In the genomic region with DNA sequence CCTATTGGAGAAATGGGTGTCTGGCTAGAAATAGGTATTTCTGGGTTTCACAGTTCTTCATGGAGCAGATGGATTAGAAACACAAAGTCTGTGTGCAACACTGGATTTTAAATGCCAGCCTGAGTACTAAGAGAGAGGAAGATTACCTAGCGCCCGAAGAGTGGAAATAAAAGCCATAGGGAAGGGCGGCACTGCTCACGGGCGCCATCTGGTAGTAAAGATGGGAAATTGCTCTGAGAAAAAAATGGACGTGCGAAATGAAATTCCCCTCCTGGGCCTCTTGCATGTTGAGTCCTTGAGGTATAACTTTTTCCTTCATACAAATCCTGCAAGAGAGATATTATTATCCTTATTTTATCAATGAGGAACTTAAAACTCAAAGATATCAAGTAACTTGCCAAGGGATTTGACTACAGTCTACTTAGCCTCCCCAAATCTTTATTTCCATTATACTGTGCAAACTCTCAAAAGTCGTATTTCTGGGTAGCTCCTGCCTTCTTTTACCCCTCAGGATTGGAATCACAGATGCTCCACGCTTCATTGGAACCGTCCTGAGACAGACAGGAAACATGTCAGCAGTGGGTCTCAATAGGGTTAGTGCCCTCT, we compare ENCODE assay signal across 8 cellular contexts.
DNase-seq lines count a peak whose midpoint lies in the region; FAIRE-seq and TF ChIP-seq lines count a peak whose summit lies in the region.

No MANE protein-coding gene starts in this region.

- TF ChIP-seq CTCF in cardiac fibroblast (IDR thresholded peaks at IDR 0.05; ENCODE audit: low read depth, low read length), result peak; percentile 86

- FAIRE-seq in TTC549 (lab: Jason Lieb, UNC), result peak; percentile 34

- DNase-seq in COLO829 (ENCODE audit: low spot score) (peak; percentile 26), H4 (ENCODE audit: low spot score) (peak; percentile 48), NCI-H2029 treated with DMSO at 0.1 percent for 48 hours (lab: John Stamatoyannopoulos, UW) (peak; percentile 25), cardiac fibroblast (ENCODE audit: low read depth in 2 of 2) (peak; percentile 63 to 68), kidney glomerular epithelial cell (lab: John Stamatoyannopoulos, UW) (peak; percentile 71), NCI-H1048 (lab: John Stamatoyannopoulos, UW) (no peak)
- peak; percentile 19 for DNase-seq in stimulated activated CD4-positive, alpha-beta T cell treated with anti-CD3 and anti-CD28 coated beads, Interleukin-4, amount 100 ng/mL, for 1 hour

- no peak overlapping the region for H3K4me3 ChIP-seq in cardiac fibroblast (replicated peaks in 1 of 2; ENCODE audit: low read depth in 2 of 2, low read length in 2 of 2)
